ENCODE assay signal across 27 cellular contexts in genomic region chr14:76775159-76775694, GRCh38. TPM values are rescaled to one million over a fixed set of nuclear protein-coding genes. Genes with fewer than 3 reads are reported as not detected.
DNase-seq lines count a peak whose midpoint lies in the region; ATAC-seq and TF ChIP-seq lines count a peak whose summit lies in the region.
"Had no signal": no experiment of that assay in that cellular context is flagged by ENCODE, and none has a peak within 500 bp of the region (broad histone marks: within the 10 kb centered on the region; RNA-seq: fewer than 3 reads in every experiment).

No MANE protein-coding gene starts in this region.

- intact Hi-C loops in tibial artery (cut with DNase I; ENCODE audit: low total_unique reads) = no loop called here

- H3K4me1 ChIP-seq in tibial artery = peaks cover 0 to 51% (median 41%) of the 10 kb centered on the region in 4 donors

- peak overlapping the region; percentile 16 for H3K27ac Mint-ChIP-seq in activated T-cell treated with anti-CD3 and anti-CD28 coated beads, Interleukin-2, amount 50 U/mL, for 24 hours
- no peak overlapping the region for H3K27ac Mint-ChIP-seq in activated T-cell treated with anti-CD3 and anti-CD28 coated beads, Interleukin-2, amount 50 U/mL, for 72 hours
- H3K27ac Mint-ChIP-seq in brain = peak overlapping the region in 4 of 5 experiments; percentile 2 to 86 (median 36)
- H3K27ac Mint-ChIP-seq: stimulated activated naive CD8-positive, alpha-beta T cell treated with anti-CD3 and anti-CD28 coated beads, Interleukin-15, Interleukin-2, amounts not matched to agents 100 ng/mL and 50 ng/mL, for 24 hours had no signal

- no peak for ATAC-seq in activated T-cell treated with anti-CD3 and anti-CD28 coated beads, Interleukin-2, amount 50 U/mL, for 72 hours (replicated peaks in 1 of 2)
- ATAC-seq: A549, left lung, PC-3 had no signal

- H3K9me3 ChIP-seq in tibial artery = no peaks in the 10 kb centered on the region
- H3K9me3 ChIP-seq: A549, BE2C, left lung, neutrophil, thyroid gland had no signal

- H3K27me3 ChIP-seq in tibial artery = no peaks in the 10 kb centered on the region
- H3K27me3 ChIP-seq: BE2C, left lung, thyroid gland had no signal

- H3K27me3 Mint-ChIP-seq in activated T-cell treated with anti-CD3 and anti-CD28 coated beads, Interleukin-2, amount 50 U/mL, for 24 hours = no peaks in the 10 kb centered on the region
- H3K27me3 Mint-ChIP-seq in activated T-cell treated with anti-CD3 and anti-CD28 coated beads, Interleukin-2, amount 50 U/mL, for 72 hours (ENCODE audit: low read depth) = no peaks in the 10 kb centered on the region
- H3K27me3 Mint-ChIP-seq in brain = no peaks in the 10 kb centered on the region
- H3K27me3 Mint-ChIP-seq: activated CD4-positive, alpha-beta T cell treated with anti-CD3 and anti-CD28 coated beads, Interleukin-2, amount 10 ng/mL, durations not matched to agents 24 days and 14 days; stimulated activated naive CD8-positive, alpha-beta T cell treated with anti-CD3 and anti-CD28 coated beads, Interleukin-15, Interleukin-2, amounts not matched to agents 100 ng/mL and 50 ng/mL, for 24 hours had no signal

- peaks cover 10 to 44% (median 38%) of the 10 kb centered on the region in 3 donors for H3K36me3 ChIP-seq in tibial artery
- H3K36me3 ChIP-seq: BE2C, neutrophil, thyroid gland had no signal

- no peaks in the 10 kb centered on the region for H3K9me3 Mint-ChIP-seq in activated T-cell treated with anti-CD3 and anti-CD28 coated beads, Interleukin-2, amount 50 U/mL, for 24 hours
- H3K9me3 Mint-ChIP-seq in activated T-cell treated with anti-CD3 and anti-CD28 coated beads, Interleukin-2, amount 50 U/mL, for 72 hours = no peaks in the 10 kb centered on the region
- no peaks in the 10 kb centered on the region for H3K9me3 Mint-ChIP-seq in brain
- H3K9me3 Mint-ChIP-seq: activated CD4-positive, alpha-beta T cell treated with anti-CD3 and anti-CD28 coated beads, Interleukin-2, amount 10 ng/mL, durations not matched to agents 24 days and 14 days; stimulated activated naive CD8-positive, alpha-beta T cell treated with anti-CD3 and anti-CD28 coated beads, Interleukin-15, Interleukin-2, amounts not matched to agents 100 ng/mL and 50 ng/mL, for 24 hours had no signal

- H3K4me3 ChIP-seq in tibial artery = no peak overlapping the region
- H3K4me3 ChIP-seq: A549, left lung, thyroid gland had no signal

- no peak for DNase-seq in activated T-cell treated with anti-CD3 and anti-CD28 coated beads, Interleukin-2, amount 50 U/mL, for 24 hours
- no peak for DNase-seq in activated T-cell treated with anti-CD3 and anti-CD28 coated beads, Interleukin-2, amount 50 U/mL, for 72 hours
- DNase-seq in mesenteric fat pad (ENCODE audit: low spot score) (peak; percentile 65), tibial artery (peak in 1 of 2 donors; percentile 56), kidney glomerular epithelial cell (lab: John Stamatoyannopoulos, UW) (no peak), RKO (ENCODE audit: low spot score) (no peak), NCI-H2081 treated with DMSO at 0.1 percent for 48 hours (lab: John Stamatoyannopoulos, UW) (no peak)
- DNase-seq: activated CD4-positive, alpha-beta T cell treated with anti-CD3 and anti-CD28 coated beads, Interleukin-2, amount 10 ng/mL, durations not matched to agents 24 days and 14 days; activated naive CD4-positive, alpha-beta T cell; BE2C; Karpas-422; NCI-H1930; NCI-H345; NCI-H82; PC-3; SHP77 treated with DMSO at 0.1 percent for 48 hours; stimulated activated CD4-positive, alpha-beta T cell treated with anti-CD3 and anti-CD28 coated beads, Interleukin-4, amount 100 ng/mL, for 1 hour; thyroid gland had no signal

- peak overlapping the region; percentile 89 to 97 for H3K27ac ChIP-seq in tibial artery
- H3K27ac ChIP-seq: A549, neutrophil, thyroid gland had no signal

- peaks cover 9% of the 10 kb centered on the region for H3K4me1 Mint-ChIP-seq in activated T-cell treated with anti-CD3 and anti-CD28 coated beads, Interleukin-2, amount 50 U/mL, for 24 hours (ENCODE audit: low read depth)
- peaks cover 14% of the 10 kb centered on the region for H3K4me1 Mint-ChIP-seq in activated T-cell treated with anti-CD3 and anti-CD28 coated beads, Interleukin-2, amount 50 U/mL, for 72 hours (ENCODE audit: low read depth)
- peaks cover 26% of the 10 kb centered on the region for H3K4me1 Mint-ChIP-seq in brain

- no peak overlapping the region for H3K4me3 Mint-ChIP-seq in activated T-cell treated with anti-CD3 and anti-CD28 coated beads, Interleukin-2, amount 50 U/mL, for 24 hours
- no peak overlapping the region for H3K4me3 Mint-ChIP-seq in activated T-cell treated with anti-CD3 and anti-CD28 coated beads, Interleukin-2, amount 50 U/mL, for 72 hours
- H3K4me3 Mint-ChIP-seq in brain = no peak overlapping the region
- H3K4me3 Mint-ChIP-seq: activated CD4-positive, alpha-beta T cell treated with anti-CD3 and anti-CD28 coated beads, Interleukin-2, amount 10 ng/mL, durations not matched to agents 24 days and 14 days; stimulated activated naive CD8-positive, alpha-beta T cell treated with anti-CD3 and anti-CD28 coated beads, Interleukin-15, Interleukin-2, amounts not matched to agents 100 ng/mL and 50 ng/mL, for 24 hours had no signal

- TF ChIP-seq CTCF in brain (conservative IDR thresholded peaks at IDR 0.05) (no peak), tibial artery (IDR thresholded peaks at IDR 0.05) (no peak)

- H3K36me3 Mint-ChIP-seq in activated T-cell treated with anti-CD3 and anti-CD28 coated beads, Interleukin-2, amount 50 U/mL, for 24 hours (ENCODE audit: low read depth) = peaks cover 9% of the 10 kb centered on the region
- no peaks in the 10 kb centered on the region for H3K36me3 Mint-ChIP-seq in activated T-cell treated with anti-CD3 and anti-CD28 coated beads, Interleukin-2, amount 50 U/mL, for 72 hours (ENCODE audit: insufficient read depth in 2 of 2)
- peaks cover 40% of the 10 kb centered on the region for H3K36me3 Mint-ChIP-seq in brain

RNA-seq across cellular contexts. Expression of gene VASH1, which starts 14.0 kb away (rescaled TPM):
- 1 to 10 TPM; 4.4 to 6.1 TPM for total RNA-seq in activated T-cell treated with anti-CD3 and anti-CD28 coated beads, Interleukin-2, amount 50 U/mL, for 72 hours
- 42.7 TPM for polyA plus RNA-seq in brain (ENCODE audit: insufficient read depth, low read depth, low replicate concordance)
- total RNA-seq in mesenteric fat pad = 12.9 TPM
- total RNA-seq: bronchial epithelial cell had no signal

RNA-seq across cellular contexts. Expression of gene ANGEL1, which starts 37.5 kb away (rescaled TPM):
- total RNA-seq in activated T-cell treated with anti-CD3 and anti-CD28 coated beads, Interleukin-2, amount 50 U/mL, for 72 hours = 10 to 100 TPM; 15.0 to 21.6 TPM
- 19.3 TPM for polyA plus RNA-seq in brain (ENCODE audit: insufficient read depth, low read depth, low replicate concordance)
- total RNA-seq in mesenteric fat pad = 21.9 TPM

RNA-seq across cellular contexts. Expression of gene LRRC74A, which starts 51.0 kb away (rescaled TPM):
- not detected for total RNA-seq in activated T-cell treated with anti-CD3 and anti-CD28 coated beads, Interleukin-2, amount 50 U/mL, for 72 hours
- not detected for polyA plus RNA-seq in brain (ENCODE audit: insufficient read depth, low read depth, low replicate concordance)
- not detected for total RNA-seq in mesenteric fat pad
- total RNA-seq: activated CD4-positive, alpha-beta T cell treated with anti-CD3 and anti-CD28 coated beads, Interleukin-2, amount 10 ng/mL, durations not matched to agents 24 days and 14 days; bronchial epithelial cell; dermis microvascular lymphatic vessel endothelial cell; left lung; mononuclear cell; PC-3; T-helper 1 cell treated with Interleukin-12 subunit alpha and Interleukin-12 subunit beta and Interleukin-4 antibody, amounts not matched to agents 30 ng/mL and 1 ng/mL, for 36 hours; thyroid gland had no signal
- polyA plus RNA-seq: A549 had no signal
